2 cellular contexts compared by ENCODE assay signal in the genomic region with DNA sequence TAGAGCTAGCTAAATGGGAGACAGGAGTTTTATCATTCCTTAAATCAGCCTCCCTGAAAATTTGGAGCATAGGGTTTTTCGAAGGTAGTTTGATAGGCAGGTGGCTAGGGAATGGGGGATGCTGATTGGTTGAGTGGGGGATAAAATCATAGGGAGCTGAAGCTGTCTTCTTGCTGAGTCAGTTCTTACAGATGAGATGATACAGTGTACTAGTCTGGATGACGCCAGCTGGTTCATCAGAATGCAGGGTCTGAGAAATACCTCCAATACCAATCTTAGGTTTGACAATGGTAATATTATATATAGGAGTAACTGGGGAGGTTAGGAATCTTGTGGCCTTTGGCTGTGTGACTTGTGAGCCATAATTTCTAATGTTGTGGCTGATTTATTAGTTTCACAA.
TF ChIP-seq lines count a peak whose summit lies in the region.

No MANE protein-coding gene starts in this region.

TF ChIP-seq in GM23338, 12 proteins besides CTCF, POLR2A, EP300 and RAD21:
- no peak for TF ChIP-seq EZH2 (IDR thresholded peaks at IDR 0.05; ENCODE audit: low read depth, unreplicated experiment)

TF ChIP-seq in IMR-90, 13 proteins besides CTCF, POLR2A, EP300 and RAD21:
- TF ChIP-seq RFX5 (IDR thresholded peaks at IDR 0.05; ENCODE audit: low read depth, low read length) (no peak), MAZ (IDR thresholded peaks at IDR 0.05; ENCODE audit: borderline replicate concordance, low read depth, low read length) (no peak), MAFK (IDR thresholded peaks at IDR 0.05; ENCODE audit: low read depth, low read length) (no peak), FOS (IDR thresholded peaks at IDR 0.05; ENCODE audit: low read depth, low read length) (no peak), MXI1 (IDR thresholded peaks at IDR 0.05; ENCODE audit: borderline replicate concordance, low read depth, low read length) (no peak), BHLHE40 (IDR thresholded peaks at IDR 0.05; ENCODE audit: low read depth, low read length) (no peak), CEBPB (IDR thresholded peaks at IDR 0.05; ENCODE audit: low read depth, low read length) (no peak), CHD1 (IDR thresholded peaks at IDR 0.05; ENCODE audit: low read depth, low read length) (no peak)
